ENCODE assay signal across 2 cellular contexts in genomic region chr9:97567894-97568202, GRCh38.
TF ChIP-seq lines count a peak whose summit lies in the region.

No MANE protein-coding gene starts in this region.

TF ChIP-seq in endothelial cell of umbilical vein, 7 proteins besides CTCF, POLR2A, EP300 and RAD21 (continued from another document):
- TF ChIP-seq MAX (IDR thresholded peaks at IDR 0.05; ENCODE audit: insufficient read depth, insufficient read length) (no peak), EZH2 (IDR thresholded peaks at IDR 0.05; ENCODE audit: borderline replicate concordance, low read depth, low read length, severe bottlenecking) (no peak), POLR2AphosphoS5 (IDR thresholded peaks at IDR 0.05; ENCODE audit: insufficient read depth, low read depth, low read length) (no peak)

TF ChIP-seq in SK-N-SH treated with all-trans-retinoic acid at 6 μM for 48 hours, 23 proteins besides CTCF, POLR2A, EP300 and RAD21 (continued from another document):
- TF ChIP-seq PATZ1 (CRISPR knock-in tag; IDR thresholded peaks at IDR 0.05; ENCODE audit: borderline replicate concordance) (no peak), RARB (CRISPR knock-in tag; IDR thresholded peaks at IDR 0.05) (no peak), TOX (CRISPR knock-in tag; IDR thresholded peaks at IDR 0.05; ENCODE audit: borderline replicate concordance) (no peak), SNAI2 (CRISPR knock-in tag; IDR thresholded peaks at IDR 0.05) (no peak)
